20 cellular contexts compared by ENCODE assay signal in the genomic region with DNA sequence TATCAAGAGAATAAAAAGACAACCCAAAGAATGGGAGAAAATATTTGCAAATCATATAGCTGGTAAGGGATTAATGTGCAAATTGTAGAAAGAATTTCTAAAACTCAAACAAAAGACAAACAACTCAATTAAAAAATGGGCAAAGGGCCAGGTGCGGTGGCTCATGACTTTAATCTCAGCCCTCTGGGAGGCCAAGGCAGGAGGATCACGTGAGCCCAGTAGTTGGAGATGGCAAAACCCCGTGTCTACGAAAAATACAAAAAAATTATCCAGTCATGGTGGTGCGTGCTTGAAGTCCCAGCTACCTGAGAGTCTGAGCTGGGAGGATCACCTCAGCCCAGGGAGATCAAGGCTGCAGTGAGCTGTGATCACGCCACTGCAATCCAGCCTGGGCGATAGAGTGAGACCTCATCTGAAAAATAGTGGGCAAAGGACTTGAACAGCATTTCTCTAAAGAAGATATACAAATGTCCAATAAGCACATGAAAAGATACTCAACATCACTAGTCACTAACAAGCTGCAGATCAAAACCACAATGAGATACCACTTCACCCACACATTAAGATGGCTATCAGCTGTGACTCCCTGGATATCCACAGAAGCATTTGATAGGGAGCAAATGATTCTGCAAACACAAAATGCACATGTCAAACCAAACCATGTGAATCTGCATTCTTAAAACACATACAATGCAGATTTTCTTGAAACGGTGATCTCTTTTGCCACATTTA. TPM values are rescaled to one million over a fixed set of nuclear protein-coding genes. Genes with fewer than 3 reads are reported as not detected.
DNase-seq lines count a peak whose midpoint lies in the region; ATAC-seq, FAIRE-seq and TF ChIP-seq lines count a peak whose summit lies in the region.
"Had no signal": no experiment of that assay in that cellular context is flagged by ENCODE, and none has a peak within 500 bp of the region (broad histone marks: within the 10 kb centered on the region; RNA-seq: fewer than 3 reads in every experiment).

No MANE protein-coding gene starts in this region.

- H3K27me3 Mint-ChIP-seq in astrocyte (ENCODE audit: low read depth, unreplicated experiment), result peaks cover 14% of the 10 kb centered on the region

- H3K79me2 ChIP-seq in Karpas-422 (ENCODE audit: low read length) (no peaks in the 10 kb centered on the region), astrocyte (ENCODE audit: insufficient read depth, low read length) (no peaks in the 10 kb centered on the region)

- no peak overlapping the region for H2AFZ ChIP-seq in Karpas-422 (ENCODE audit: low read length)
- no peak overlapping the region for H2AFZ ChIP-seq in astrocyte (ENCODE audit: low read depth, low read length)

- H3K4me2 ChIP-seq in Karpas-422 (ENCODE audit: low read depth, low read length, poor library complexity, severe bottlenecking), result no peak overlapping the region
- no peak overlapping the region for H3K4me2 ChIP-seq in astrocyte (ENCODE audit: low read length)
- H3K4me2 ChIP-seq: BLaER1 had no signal

- H3K4me1 ChIP-seq in Karpas-422 (ENCODE audit: low read length), result no peaks in the 10 kb centered on the region
- no peaks in the 10 kb centered on the region for H3K4me1 ChIP-seq in astrocyte (ENCODE audit: insufficient read depth, low read length)
- H3K4me1 ChIP-seq: BLaER1 had no signal

- H3K4me1 Mint-ChIP-seq in astrocyte (ENCODE audit: low read depth, unreplicated experiment), result no peaks in the 10 kb centered on the region

- no peak overlapping the region for H3K4me3 Mint-ChIP-seq in astrocyte (ENCODE audit: unreplicated experiment)
- H3K4me3 Mint-ChIP-seq: CD4-positive, alpha-beta T cell had no signal

- TF ChIP-seq CTCF in astrocyte (IDR thresholded peaks at IDR 0.05; ENCODE audit: insufficient read depth, low read depth, low read length), result no peak

- H3K9me3 Mint-ChIP-seq in astrocyte (ENCODE audit: unreplicated experiment), result no peaks in the 10 kb centered on the region
- H3K9me3 Mint-ChIP-seq: CD4-positive, alpha-beta T cell had no signal

- no peaks in the 10 kb centered on the region for H3K36me3 ChIP-seq in Karpas-422 (ENCODE audit: insufficient read depth, low read length)
- H3K36me3 ChIP-seq in astrocyte (ENCODE audit: insufficient read depth, low read length), result no peaks in the 10 kb centered on the region
- H3K36me3 ChIP-seq in H7 (replicated peaks; ENCODE audit: control insufficient read depth, insufficient read depth, low read length), result no peaks in the 10 kb centered on the region
- H3K36me3 ChIP-seq: BLaER1 had no signal

- H3K27ac Mint-ChIP-seq in astrocyte (ENCODE audit: unreplicated experiment), result peak overlapping the region; percentile 30
- H3K27ac Mint-ChIP-seq: CD4-positive, alpha-beta T cell had no signal

- peak; percentile 31 for FAIRE-seq in HTR-8/SVneo (lab: Jason Lieb, UNC)
- no peak for FAIRE-seq in astrocyte (lab: Jason Lieb, UNC)
- FAIRE-seq: G401.6, GM18507 had no signal

- no peaks in the 10 kb centered on the region for H3K27me3 ChIP-seq in Karpas-422 (ENCODE audit: low read length)
- H3K27me3 ChIP-seq in astrocyte (ENCODE audit: insufficient read depth, low read length), result no peaks in the 10 kb centered on the region
- no peaks in the 10 kb centered on the region for H3K27me3 ChIP-seq in H7 (ENCODE audit: control insufficient read depth, insufficient read depth, low read length)
- H3K27me3 ChIP-seq: BLaER1 had no signal

- no peak overlapping the region for H3K27ac ChIP-seq in Karpas-422 (ENCODE audit: low read length)
- no peak overlapping the region for H3K27ac ChIP-seq in astrocyte (ENCODE audit: low read depth, low read length)
- H3K27ac ChIP-seq: BLaER1 had no signal

- no peak overlapping the region for H3K4me3 ChIP-seq in Karpas-422 (ENCODE audit: low read length)
- no peak overlapping the region for H3K4me3 ChIP-seq in astrocyte (ENCODE audit: insufficient read depth, low read depth, low read length)
- H3K4me3 ChIP-seq in H7 (ENCODE audit: insufficient read depth, low read depth, low read length), result no peak overlapping the region
- H3K4me3 ChIP-seq: BLaER1 had no signal

- H4K20me1 ChIP-seq in Karpas-422 (ENCODE audit: insufficient read depth, low read depth, low read length), result no peaks in the 10 kb centered on the region
- H4K20me1 ChIP-seq in astrocyte (ENCODE audit: insufficient read depth, low read length), result no peaks in the 10 kb centered on the region
- H4K20me1 ChIP-seq: BLaER1 had no signal

- H3K9me3 ChIP-seq in Karpas-422 (ENCODE audit: low read length) (no peaks in the 10 kb centered on the region), astrocyte (ENCODE audit: insufficient read depth, low read depth, low read length) (no peaks in the 10 kb centered on the region)
- H3K9me3 ChIP-seq: BLaER1 had no signal

- no peak for ATAC-seq in GM19463 (IDR thresholded peaks at IDR 0.05; ENCODE audit: unreplicated experiment)
- ATAC-seq in HG03175 (IDR thresholded peaks at IDR 0.05; ENCODE audit: unreplicated experiment), result no peak

- H3K36me3 Mint-ChIP-seq in astrocyte (ENCODE audit: low read depth, unreplicated experiment), result no peaks in the 10 kb centered on the region

- no peak for DNase-seq in HTR-8/SVneo (ENCODE audit: insufficient read length, low spot score)
- DNase-seq in Karpas-422, result peak; percentile 15
- no peak for DNase-seq in astrocyte (ENCODE audit: low read depth)
- DNase-seq in myocyte (ENCODE audit: low read depth), result peak; percentile 46
- no peak for DNase-seq in superior temporal gyrus (ENCODE audit: extremely low spot score)
- no peak for DNase-seq in H7
- DNase-seq: ACHN; CD4-positive, alpha-beta T cell; DMS153; KG1; NCI-H1694; NCI-H2081; NCI-H2171 treated with DMSO at 0.1 percent for 48 hours; NCI-H524 treated with DMSO at 0.1 percent for 48 hours; SHP77 had no signal

- H3K9ac ChIP-seq in Karpas-422 (ENCODE audit: low read length) (no peak overlapping the region), astrocyte (ENCODE audit: low read length) (no peak overlapping the region)
- H3K9ac ChIP-seq: BLaER1 had no signal

- H3K9me2 ChIP-seq in Karpas-422 (replicated peaks; ENCODE audit: insufficient read depth, low read length), result no peaks in the 10 kb centered on the region

RNA-seq across cellular contexts. Expression of a gene that starts 20.9 kb away (rescaled TPM):
- total RNA-seq in Karpas-422 (2014; rRNA removed; shearing (Covaris generic); ENCODE audit: low replicate concordance), result 8.0 and 16.7 TPM in 2 replicates
- 34.9 and 35.0 TPM in 2 replicates for total RNA-seq in astrocyte
- total RNA-seq in myocyte, result 16.3 and 20.4 TPM in 2 replicates
- 12.6 TPM for polyA plus RNA-seq in myocyte (2012)
- 9.1 and 12.4 TPM in 2 replicates for total RNA-seq in H7 (2014; rRNA removed; shearing (Covaris generic))

Comparison
In these comparisons a context has a peak if more than half of its experiments do, and no peak if none do; other contexts are left out.
1. DNase-seq: peak in Karpas-422 (single experiment) and myocyte (single experiment); none in HTR-8/SVneo (single experiment), astrocyte (single experiment), superior temporal gyrus (single experiment) and H7 (single experiment).